Comparison of ENCODE assay signal across 12 cellular contexts in the genomic region with DNA sequence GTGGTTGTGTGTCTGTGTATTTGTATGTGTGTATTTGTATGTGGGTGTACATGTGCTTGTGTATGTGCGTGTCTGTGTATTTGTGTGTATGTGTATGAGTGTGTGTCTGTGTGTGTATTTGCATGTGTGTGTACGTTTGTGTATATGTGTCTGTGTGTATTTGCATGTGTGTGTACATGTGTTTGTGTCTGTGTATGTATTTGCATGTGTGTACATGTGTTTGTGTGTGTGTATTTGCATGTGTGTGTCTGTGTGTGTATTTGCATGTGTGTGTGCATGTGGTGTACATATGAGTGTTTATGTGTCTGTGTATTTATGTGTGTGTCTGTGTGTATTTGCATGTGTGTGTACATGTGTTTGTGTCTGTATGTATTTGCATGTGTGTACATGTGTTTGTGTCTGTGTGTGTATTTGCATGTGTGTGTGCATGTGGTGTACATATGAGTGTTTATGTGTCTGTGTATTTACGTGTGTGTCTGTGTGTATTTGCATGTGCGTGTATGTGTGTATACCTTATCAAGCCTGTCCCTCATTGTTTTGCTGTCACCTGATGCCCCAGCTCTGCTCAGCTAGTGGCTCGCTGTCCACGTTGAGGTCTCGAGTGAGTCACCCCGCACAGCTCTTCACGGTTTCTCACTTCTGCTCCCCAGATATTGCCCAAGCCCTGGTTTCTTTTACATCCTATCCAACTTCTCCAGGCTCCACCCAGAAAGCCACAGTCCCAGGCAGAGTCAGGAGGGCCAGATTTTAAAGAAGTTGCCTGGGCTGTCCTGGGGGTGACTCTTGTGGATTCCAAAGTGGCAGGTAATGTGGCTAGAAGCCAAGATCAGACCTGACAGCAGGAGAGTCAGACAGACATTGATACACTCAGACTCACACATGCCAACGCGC. TPM values are rescaled to one million over a fixed set of nuclear protein-coding genes. Genes with fewer than 3 reads are reported as not detected.
DNase-seq lines count a peak whose midpoint lies in the region; ATAC-seq, FAIRE-seq and TF ChIP-seq lines count a peak whose summit lies in the region.
"Had no signal": no experiment of that assay in that cellular context is flagged by ENCODE, and none has a peak within 500 bp of the region (broad histone marks: within the 10 kb centered on the region; RNA-seq: fewer than 3 reads in every experiment).

No MANE protein-coding gene starts in this region.

- peak; percentile 32 to 33 for DNase-seq in activated T-cell treated with anti-CD3 and anti-CD28 coated beads, Interleukin-2, amount 50 U/mL, for 48 hours
- DNase-seq in activated T-cell treated with anti-CD3 and anti-CD28 coated beads, Interleukin-2, amount 50 U/mL, for 4 hours = no peak
- DNase-seq in RCC 7860 (ENCODE audit: low spot score) (peak; percentile 84), fibroblast of pulmonary artery (ENCODE audit: low read depth) (peak; percentile 54), DMS 273 (lab: John Stamatoyannopoulos, UW; ENCODE audit: unreplicated experiment) (no peak)
- DNase-seq in stimulated activated naive B cell treated with anti-CD40 and anti-IgM and Interleukin-4, amounts not matched to agents 10 μg/mL and 1 μg/mL and 100 μg/mL, for 72 hours = peak; percentile 5
- no peak for DNase-seq in activated CD4-positive, alpha-beta T cell treated with anti-CD3 and anti-CD28 coated beads, Interleukin-2, amount 50 U/mL, for 1 hour
- DNase-seq: activated T-cell treated with anti-CD3 and anti-CD28 coated beads, Interleukin-2, amount 50 U/mL, for 1 hour; C1 segment of cervical spinal cord; stimulated activated CD8-positive, alpha-beta memory T cell treated with anti-CD3 and anti-CD28 coated beads, Interleukin-4, amount 100 ng/mL, for 48 hours had no signal

- no peak overlapping the region for H3K27ac Mint-ChIP-seq in stimulated activated naive B cell treated with anti-CD40 and anti-IgM and Interleukin-4, amounts not matched to agents 10 μg/mL and 1 μg/mL and 100 μg/mL, for 72 hours

- peak; percentile 68 for FAIRE-seq in RCC 7860 (lab: Jason Lieb, UNC)

- no peak overlapping the region for H3K4me3 ChIP-seq in fibroblast of pulmonary artery (replicated peaks; ENCODE audit: low read depth, low read length)

- no peaks in the 10 kb centered on the region for H3K36me3 Mint-ChIP-seq in activated T-cell treated with anti-CD3 and anti-CD28 coated beads, Interleukin-2, amount 50 U/mL, for 4 hours (ENCODE audit: insufficient read depth)
- no peaks in the 10 kb centered on the region for H3K36me3 Mint-ChIP-seq in stimulated activated naive B cell treated with anti-CD40 and anti-IgM and Interleukin-4, amounts not matched to agents 10 μg/mL and 1 μg/mL and 100 μg/mL, for 72 hours

- TF ChIP-seq CTCF in fibroblast of pulmonary artery (IDR thresholded peaks at IDR 0.05; ENCODE audit: low read length, missing control alignments) = no peak

- peaks cover 8% of the 10 kb centered on the region for H3K27me3 Mint-ChIP-seq in activated T-cell treated with anti-CD3 and anti-CD28 coated beads, Interleukin-2, amount 50 U/mL, for 4 hours (ENCODE audit: low read depth)
- H3K27me3 Mint-ChIP-seq in stimulated activated naive B cell treated with anti-CD40 and anti-IgM and Interleukin-4, amounts not matched to agents 10 μg/mL and 1 μg/mL and 100 μg/mL, for 72 hours = peaks cover 10 to 12% of the 10 kb centered on the region in 2 donors

- no peaks in the 10 kb centered on the region for H3K4me1 Mint-ChIP-seq in activated T-cell treated with anti-CD3 and anti-CD28 coated beads, Interleukin-2, amount 50 U/mL, for 4 hours (ENCODE audit: low read depth)
- no peaks in the 10 kb centered on the region for H3K4me1 Mint-ChIP-seq in stimulated activated naive B cell treated with anti-CD40 and anti-IgM and Interleukin-4, amounts not matched to agents 10 μg/mL and 1 μg/mL and 100 μg/mL, for 72 hours

- no peaks in the 10 kb centered on the region for H3K9me3 Mint-ChIP-seq in activated T-cell treated with anti-CD3 and anti-CD28 coated beads, Interleukin-2, amount 50 U/mL, for 4 hours
- no peaks in the 10 kb centered on the region for H3K9me3 Mint-ChIP-seq in stimulated activated naive B cell treated with anti-CD40 and anti-IgM and Interleukin-4, amounts not matched to agents 10 μg/mL and 1 μg/mL and 100 μg/mL, for 72 hours
- H3K9me3 Mint-ChIP-seq: neural crest cell had no signal

- H3K4me3 Mint-ChIP-seq in activated T-cell treated with anti-CD3 and anti-CD28 coated beads, Interleukin-2, amount 50 U/mL, for 4 hours = no peak overlapping the region
- no peak overlapping the region for H3K4me3 Mint-ChIP-seq in stimulated activated naive B cell treated with anti-CD40 and anti-IgM and Interleukin-4, amounts not matched to agents 10 μg/mL and 1 μg/mL and 100 μg/mL, for 72 hours
- H3K4me3 Mint-ChIP-seq: neural crest cell had no signal

- no peak for ATAC-seq in activated T-cell treated with anti-CD3 and anti-CD28 coated beads, Interleukin-2, amount 50 U/mL, for 4 hours
- peak; percentile 72 to 79 for ATAC-seq in stimulated activated naive B cell treated with anti-CD40 and anti-IgM and Interleukin-4, amounts not matched to agents 10 μg/mL and 1 μg/mL and 100 μg/mL, for 72 hours (replicated peaks)
- no peak for ATAC-seq in HG02623 (IDR thresholded peaks at IDR 0.05; ENCODE audit: unreplicated experiment)

RNA-seq across cellular contexts. Expression of a gene that starts 15.1 kb away (rescaled TPM):
- under 1 TPM in 1 of 3 donors, not detected in 2; 0.26 TPM for total RNA-seq in activated T-cell treated with anti-CD3 and anti-CD28 coated beads, Interleukin-2, amount 50 U/mL, for 4 hours
- total RNA-seq: neural crest cell had no signal

RNA-seq across cellular contexts. Expression of a gene that starts 46.3 kb away (rescaled TPM):
- 10 to 100 TPM; 18.8 to 32.7 (median 24.5) TPM for total RNA-seq in activated T-cell treated with anti-CD3 and anti-CD28 coated beads, Interleukin-2, amount 50 U/mL, for 4 hours
- total RNA-seq: neural crest cell had no signal

Comparison
In these comparisons a context has a peak if more than half of its experiments do, and no peak if none do; other contexts are left out.
1. DNase-seq: peak in activated T-cell treated with anti-CD3 and anti-CD28 coated beads, Interleukin-2, amount 50 U/mL, for 48 hours (2 of 2), RCC 7860 (single experiment), fibroblast of pulmonary artery (single experiment) and stimulated activated naive B cell treated with anti-CD40 and anti-IgM and Interleukin-4, amounts not matched to agents 10 μg/mL and 1 μg/mL and 100 μg/mL, for 72 hours (single experiment); none in activated T-cell treated with anti-CD3 and anti-CD28 coated beads, Interleukin-2, amount 50 U/mL, for 4 hours (single experiment), DMS 273 (single experiment) and activated CD4-positive, alpha-beta T cell treated with anti-CD3 and anti-CD28 coated beads, Interleukin-2, amount 50 U/mL, for 1 hour (single experiment).
2. ATAC-seq: peak in stimulated activated naive B cell treated with anti-CD40 and anti-IgM and Interleukin-4, amounts not matched to agents 10 μg/mL and 1 μg/mL and 100 μg/mL, for 72 hours (2 of 2); none in activated T-cell treated with anti-CD3 and anti-CD28 coated beads, Interleukin-2, amount 50 U/mL, for 4 hours (0 of 2) and HG02623 (single experiment).